ENCODE assay signal across 9 cellular contexts in the genomic region with DNA sequence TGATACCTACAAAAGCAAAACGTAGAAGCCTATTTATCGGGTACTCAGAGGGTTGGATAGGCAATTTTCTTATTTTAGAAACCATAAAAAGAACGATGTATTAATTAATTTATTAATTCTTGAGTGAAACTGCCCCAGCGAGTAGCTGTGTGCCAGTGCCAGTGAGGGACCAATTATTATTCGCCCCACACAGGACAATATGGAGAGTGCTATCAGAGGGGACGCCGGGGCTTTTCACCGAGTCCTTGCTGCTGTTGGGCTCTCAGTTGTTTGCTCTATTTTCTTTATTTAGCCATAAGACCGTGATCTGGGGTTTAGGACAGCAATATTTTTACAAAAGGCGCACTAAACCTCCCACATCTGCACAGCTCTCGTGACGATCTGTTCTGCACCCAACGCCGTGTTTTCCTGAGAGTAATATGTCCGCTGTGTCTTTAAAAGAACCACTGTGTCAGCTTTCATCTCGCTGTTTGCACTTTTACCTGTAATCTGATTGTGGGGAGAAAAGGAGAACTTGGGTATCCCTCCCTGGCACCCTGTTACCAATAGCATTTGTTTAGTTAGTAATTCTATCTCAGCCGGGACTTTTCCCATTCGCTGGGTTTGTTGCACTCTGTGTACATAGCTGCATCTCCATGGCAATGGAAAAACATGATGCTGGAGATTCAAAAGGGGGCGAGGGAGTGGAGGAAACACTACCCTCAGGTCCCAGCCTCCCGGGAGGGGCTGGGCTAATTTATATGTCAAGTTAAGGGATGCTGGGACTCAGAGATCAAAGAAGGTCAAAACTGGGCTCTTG.
DNase-seq lines count a peak whose midpoint lies in the region; ATAC-seq lines count a peak whose summit lies in the region.
"Had no signal": no experiment of that assay in that cellular context is flagged by ENCODE, and none has a peak within 500 bp of the region (broad histone marks: within the 10 kb centered on the region; RNA-seq: fewer than 3 reads in every experiment).

No MANE protein-coding gene starts in this region.

- no peak for ATAC-seq in GM19452 (IDR thresholded peaks at IDR 0.05; ENCODE audit: unreplicated experiment)
- ATAC-seq in GM18502 (IDR thresholded peaks at IDR 0.05; ENCODE audit: poor library complexity, unreplicated experiment) = no peak

- H3K27me3 ChIP-seq in endocrine pancreas (ENCODE audit: control insufficient read depth, insufficient read depth, low read length) (no peaks in the 10 kb centered on the region), mucosa of rectum (ENCODE audit: control insufficient read depth in 2 of 2, insufficient read depth in 2 of 2, low read length in 2 of 2) (peaks cover 6 to 15% of the 10 kb centered on the region in 2 donors)
- H3K27me3 ChIP-seq: BLaER1 had no signal

- DNase-seq in NOMO-1 treated with DMSO at 0.1 percent for 48 hours (lab: John Stamatoyannopoulos, UW; ENCODE audit: unreplicated experiment) (peak; percentile 23), NOMO-1 treated with dmso at 0.1 percent for 144 hours (lab: John Stamatoyannopoulos, UW; ENCODE audit: unreplicated experiment) (no peak), NCI-H774 (lab: John Stamatoyannopoulos, UW) (peak; percentile 85), HK-2 (ENCODE audit: unreplicated experiment) (no peak)

- no peaks in the 10 kb centered on the region for H3K9me3 ChIP-seq in endocrine pancreas (ENCODE audit: control insufficient read depth, low read length)
- H3K9me3 ChIP-seq in mucosa of rectum (ENCODE audit: control insufficient read depth in 2 of 2, low read length in 2 of 2) = no peaks in the 10 kb centered on the region

- no peak overlapping the region for H3K9ac ChIP-seq in endocrine pancreas (ENCODE audit: control insufficient read depth, insufficient read depth, low read length)
- peak overlapping the region; percentile 44 to 51 for H3K9ac ChIP-seq in mucosa of rectum (ENCODE audit: low read depth in 1 of 2, low read length in 2 of 2)
- H3K9ac ChIP-seq: BLaER1 had no signal

- no peaks in the 10 kb centered on the region for H3K36me3 ChIP-seq in endocrine pancreas (ENCODE audit: control insufficient read depth, insufficient read depth, low read length)
- H3K36me3 ChIP-seq in mucosa of rectum (ENCODE audit: control insufficient read depth in 2 of 2, insufficient read depth in 2 of 2, low read length in 2 of 2) = no peaks in the 10 kb centered on the region
- H3K36me3 ChIP-seq: BLaER1 had no signal

- H3K4me1 ChIP-seq in endocrine pancreas (ENCODE audit: control insufficient read depth, insufficient read depth, low read length) (peaks cover 16% of the 10 kb centered on the region), mucosa of rectum (ENCODE audit: control insufficient read depth in 2 of 2, insufficient read depth in 2 of 2, low read length in 2 of 2) (peaks cover 5 to 6% of the 10 kb centered on the region in 2 donors)

- H3K4me3 ChIP-seq in endocrine pancreas (ENCODE audit: control insufficient read depth, insufficient read depth, low read length) = peak overlapping the region; percentile 72
- H3K4me3 ChIP-seq in mucosa of rectum (ENCODE audit: low read length in 2 of 2) = peak overlapping the region; percentile 45 to 62
- H3K4me3 ChIP-seq: BLaER1 had no signal

- H3K27ac ChIP-seq in mucosa of rectum (ENCODE audit: low read depth in 2 of 2, low read length in 2 of 2) = peak overlapping the region; percentile 67 to 77
- H3K27ac ChIP-seq: BLaER1 had no signal

Comparison
In these comparisons a context has a peak if more than half of its experiments do, and no peak if none do; other contexts are left out.
1. DNase-seq: peak in NOMO-1 treated with DMSO at 0.1 percent for 48 hours (single experiment) and NCI-H774 (single experiment); none in NOMO-1 treated with dmso at 0.1 percent for 144 hours (single experiment) and HK-2 (single experiment).